In genomic region chr2:8234757-8235374, GRCh38 we compare ENCODE assay signal across 1 cellular context.
TF ChIP-seq lines count a peak whose summit lies in the region.

No MANE protein-coding gene starts in this region.

TF ChIP-seq in HepG2, 621 proteins besides CTCF, POLR2A, EP300 and RAD21 (continued from another document):
- TF ChIP-seq KIAA2018 (CRISPR knock-in tag; IDR thresholded peaks at IDR 0.05; ENCODE audit: borderline replicate concordance): no peak
- TF ChIP-seq, protein P1, sequence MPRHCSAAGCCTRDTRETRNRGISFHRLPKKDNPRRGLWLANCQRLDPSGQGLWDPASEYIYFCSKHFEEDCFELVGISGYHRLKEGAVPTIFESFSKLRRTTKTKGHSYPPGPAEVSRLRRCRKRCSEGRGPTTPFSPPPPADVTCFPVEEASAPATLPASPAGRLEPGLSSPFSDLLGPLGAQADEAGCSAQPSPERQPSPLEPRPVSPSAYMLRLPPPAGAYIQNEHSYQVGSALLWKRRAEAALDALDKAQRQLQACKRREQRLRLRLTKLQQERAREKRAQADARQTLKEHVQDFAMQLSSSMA (CRISPR knock-in tag; IDR thresholded peaks at IDR 0.05): no peak
